ENCODE assay signal across 7 cellular contexts in the genomic region with DNA sequence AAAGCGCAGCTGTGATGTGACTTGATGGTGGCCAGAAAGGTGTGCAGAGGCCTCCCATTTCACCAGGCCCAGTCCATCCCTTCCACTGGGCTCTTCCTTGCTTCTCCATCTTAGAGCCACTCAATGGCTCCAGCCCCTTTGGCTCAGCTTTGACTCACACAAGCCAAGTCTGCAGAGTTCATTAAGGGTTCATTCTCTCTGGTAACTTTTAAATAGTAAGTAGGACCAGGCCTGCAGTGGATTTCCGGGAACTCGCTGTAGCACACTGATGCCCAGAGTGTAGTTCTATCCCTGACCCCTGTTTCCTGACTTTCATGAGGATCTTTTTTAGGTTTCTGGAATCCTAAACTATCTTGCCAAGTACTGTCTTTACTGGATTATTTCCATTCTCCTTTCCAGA. TPM values are rescaled to one million over a fixed set of nuclear protein-coding genes. Genes with fewer than 3 reads are reported as not detected.
"Had no signal": no experiment of that assay in that cellular context is flagged by ENCODE, and none has a peak within 500 bp of the region (broad histone marks: within the 10 kb centered on the region; RNA-seq: fewer than 3 reads in every experiment).

No MANE protein-coding gene starts in this region.

RNA-seq across cellular contexts. Expression of a gene that starts 11.9 kb away (rescaled TPM):
- total RNA-seq: GM23248, H4, H7, HepG2, HFFc6, HT1080 had no signal
- polyA plus RNA-seq: GM23248, HepG2, IgD-negative memory B cell had no signal

RNA-seq across cellular contexts. Expression of a gene that starts 25.9 kb away (rescaled TPM):
- total RNA-seq: GM23248, H4, H7, HepG2, HFFc6, HT1080 had no signal
- polyA plus RNA-seq: GM23248, HepG2, IgD-negative memory B cell had no signal

RNA-seq across cellular contexts. Expression of a gene that starts 49.0 kb away (rescaled TPM):
- total RNA-seq: GM23248, H4, H7, HepG2, HFFc6, HT1080 had no signal
- polyA plus RNA-seq: GM23248, HepG2, IgD-negative memory B cell had no signal
